Comparison of ENCODE assay signal across 22 cellular contexts in the genomic region with DNA sequence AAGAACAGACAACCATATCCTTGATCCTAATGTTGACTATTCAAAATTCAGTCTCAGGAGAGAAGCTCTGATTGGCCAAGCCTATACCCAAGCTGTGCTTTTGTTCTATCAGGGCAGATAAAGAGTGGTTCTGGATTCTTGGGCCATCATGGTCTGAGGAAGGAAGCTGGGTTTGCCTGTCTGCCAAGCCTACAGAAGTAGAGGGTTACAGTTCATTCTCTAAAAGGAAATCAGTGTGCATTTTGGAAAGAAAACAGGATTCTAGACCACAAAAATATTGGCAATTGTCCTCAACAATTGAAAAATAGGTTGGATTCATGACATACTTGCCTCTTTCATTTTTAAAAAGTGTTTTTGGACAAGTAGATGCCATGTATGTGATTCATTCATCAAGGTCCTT.
DNase-seq lines count a peak whose midpoint lies in the region; FAIRE-seq and TF ChIP-seq lines count a peak whose summit lies in the region.
"Had no signal": no experiment of that assay in that cellular context is flagged by ENCODE, and none has a peak within 500 bp of the region (broad histone marks: within the 10 kb centered on the region; RNA-seq: fewer than 3 reads in every experiment).

No MANE protein-coding gene starts in this region.

- H2AFZ ChIP-seq in astrocyte (ENCODE audit: low read depth, low read length) (no peak overlapping the region), keratinocyte (ENCODE audit: control insufficient read depth, low read length) (no peak overlapping the region)

- TF ChIP-seq CTCF in astrocyte (IDR thresholded peaks at IDR 0.05; ENCODE audit: insufficient read depth, low read depth, low read length) (no peak), keratinocyte (optimal IDR thresholded peaks at IDR 0.05 in 1 of 3, IDR thresholded peaks at IDR 0.05 in 1 of 3, conservative IDR thresholded peaks at IDR 0.05 in 1 of 3; ENCODE audit: extremely low read depth in 1 of 3, insufficient read depth in 2 of 3, low read length in 3 of 3) (no peak), Peyer's patch (IDR thresholded peaks at IDR 0.05) (no peak)

- H3K4me3 ChIP-seq in astrocyte (ENCODE audit: insufficient read depth, low read depth, low read length) (no peak overlapping the region), keratinocyte (ENCODE audit: control insufficient read depth in 2 of 3, extremely low read depth in 1 of 3, insufficient read depth in 2 of 3, low read depth in 1 of 3, low read length in 3 of 3) (no peak overlapping the region), Peyer's patch (no peak overlapping the region)

- TF ChIP-seq POLR2A in Peyer's patch (IDR thresholded peaks at IDR 0.05) = no peak

- H3K27me3 ChIP-seq in astrocyte (ENCODE audit: insufficient read depth, low read length) = no peaks in the 10 kb centered on the region
- H3K27me3 ChIP-seq in keratinocyte (ENCODE audit: control insufficient read depth, extremely low read depth, insufficient read depth, low read length) = no peaks in the 10 kb centered on the region
- H3K27me3 ChIP-seq in Peyer's patch = no peaks in the 10 kb centered on the region

- no peaks in the 10 kb centered on the region for H3K9me3 Mint-ChIP-seq in astrocyte (ENCODE audit: unreplicated experiment)

- no peak overlapping the region for H3K27ac Mint-ChIP-seq in astrocyte (ENCODE audit: unreplicated experiment)
- H3K27ac Mint-ChIP-seq: B cell; CD4-positive, alpha-beta memory T cell; HFFc6; IgD-negative memory B cell had no signal

- dilution Hi-C loops in keratinocyte (cut with MboI; ENCODE audit: extremely low pct_ligation_motif_present, low sequenced_read_pairs) = no loop called here

- no peak overlapping the region for H3K4me3 Mint-ChIP-seq in astrocyte (ENCODE audit: unreplicated experiment)
- H3K4me3 Mint-ChIP-seq: B cell; CD4-positive, alpha-beta memory T cell; HFFc6; IgD-negative memory B cell had no signal

- H3K9me3 ChIP-seq in astrocyte (ENCODE audit: insufficient read depth, low read depth, low read length) (no peaks in the 10 kb centered on the region), keratinocyte (ENCODE audit: control insufficient read depth, low read depth, low read length) (no peaks in the 10 kb centered on the region), Peyer's patch (no peaks in the 10 kb centered on the region)

- peak; percentile 57 for DNase-seq in astrocyte (ENCODE audit: low read depth)
- peak; percentile 17 for DNase-seq in dermis blood vessel endothelial cell
- DNase-seq in fibroblast of gingiva (ENCODE audit: low read depth) = peak; percentile 5
- no peak for DNase-seq in keratinocyte (ENCODE audit: low read depth, low spot score)
- DNase-seq in NCI-H524 (lab: John Stamatoyannopoulos, UW) = no peak
- DNase-seq in Peyer's patch = no peak
- no peak for DNase-seq in DMS153 treated with DMSO at 0.1 percent for 48 hours (lab: John Stamatoyannopoulos, UW; ENCODE audit: unreplicated experiment)
- DNase-seq in glomerular visceral epithelial cell (ENCODE audit: extremely low spot score) = no peak
- DNase-seq: ACHN; CD4-positive, alpha-beta memory T cell; DMS153; DMS79 treated with DMSO at 0.1 percent for 48 hours; GF-D8; GOT3; H7; HFFc6; KBM-7 had no signal

- no peaks in the 10 kb centered on the region for H3K36me3 Mint-ChIP-seq in astrocyte (ENCODE audit: low read depth, unreplicated experiment)
- H3K36me3 Mint-ChIP-seq: CD4-positive, alpha-beta memory T cell had no signal

- H3K9ac ChIP-seq in astrocyte (ENCODE audit: low read length) (no peak overlapping the region), keratinocyte (ENCODE audit: control insufficient read depth, extremely low read depth, insufficient read depth, low read length) (no peak overlapping the region)

- H3K4me1 ChIP-seq in astrocyte (ENCODE audit: insufficient read depth, low read length) (no peaks in the 10 kb centered on the region), keratinocyte (ENCODE audit: control insufficient read depth, extremely low read depth, insufficient read depth, low read length) (no peaks in the 10 kb centered on the region), Peyer's patch (no peaks in the 10 kb centered on the region)

- H3K9me1 ChIP-seq in keratinocyte (ENCODE audit: control insufficient read depth, extremely low read depth, insufficient read depth, low read length) = no peaks in the 10 kb centered on the region

- no peaks in the 10 kb centered on the region for H3K79me2 ChIP-seq in astrocyte (ENCODE audit: insufficient read depth, low read length)
- no peaks in the 10 kb centered on the region for H3K79me2 ChIP-seq in keratinocyte (ENCODE audit: control insufficient read depth, insufficient read depth, low read length)

- no peak overlapping the region for H3K4me2 ChIP-seq in astrocyte (ENCODE audit: low read length)
- no peak overlapping the region for H3K4me2 ChIP-seq in keratinocyte (ENCODE audit: control insufficient read depth, extremely low read depth, insufficient read depth, low read depth, low read length)

- H3K36me3 ChIP-seq in astrocyte (ENCODE audit: insufficient read depth, low read length) = no peaks in the 10 kb centered on the region
- H3K36me3 ChIP-seq in keratinocyte (ENCODE audit: control insufficient read depth in 2 of 2, extremely low read depth in 1 of 2, insufficient read depth in 2 of 2, low read length in 2 of 2) = no peaks in the 10 kb centered on the region
- H3K36me3 ChIP-seq in Peyer's patch = no peaks in the 10 kb centered on the region

- H3K27ac ChIP-seq in astrocyte (ENCODE audit: low read depth, low read length) = no peak overlapping the region
- H3K27ac ChIP-seq in keratinocyte (ENCODE audit: control insufficient read depth, insufficient read depth, low read length) = no peak overlapping the region
- no peak overlapping the region for H3K27ac ChIP-seq in Peyer's patch
- H3K27ac ChIP-seq: C4-2B had no signal

- H4K20me1 ChIP-seq in astrocyte (ENCODE audit: insufficient read depth, low read length) (no peaks in the 10 kb centered on the region), keratinocyte (ENCODE audit: control insufficient read depth, extremely low read depth, insufficient read depth, low read length) (no peaks in the 10 kb centered on the region)

- FAIRE-seq in astrocyte (lab: Jason Lieb, UNC) = no peak
- FAIRE-seq in keratinocyte (lab: Jason Lieb, UNC) = peak; percentile 55
- FAIRE-seq: A204.1, HepG2 had no signal

- peaks cover 3% of the 10 kb centered on the region for H3K4me1 Mint-ChIP-seq in astrocyte (ENCODE audit: low read depth, unreplicated experiment)
- H3K4me1 Mint-ChIP-seq: B cell; CD4-positive, alpha-beta memory T cell; IgD-negative memory B cell had no signal

- H3K27me3 Mint-ChIP-seq in astrocyte (ENCODE audit: low read depth, unreplicated experiment) = no peaks in the 10 kb centered on the region
- H3K27me3 Mint-ChIP-seq: B cell, IgD-negative memory B cell had no signal

Comparison
In these comparisons a context has a peak if more than half of its experiments do, and no peak if none do; other contexts are left out.
1. DNase-seq: peak in astrocyte (single experiment), dermis blood vessel endothelial cell (single experiment) and fibroblast of gingiva (single experiment); none in keratinocyte (single experiment), NCI-H524 (0 of 2), Peyer's patch (0 of 3), DMS153 treated with DMSO at 0.1 percent for 48 hours (single experiment) and glomerular visceral epithelial cell (single experiment).